Comparison of ENCODE assay signal across 8 cellular contexts in the genomic region with DNA sequence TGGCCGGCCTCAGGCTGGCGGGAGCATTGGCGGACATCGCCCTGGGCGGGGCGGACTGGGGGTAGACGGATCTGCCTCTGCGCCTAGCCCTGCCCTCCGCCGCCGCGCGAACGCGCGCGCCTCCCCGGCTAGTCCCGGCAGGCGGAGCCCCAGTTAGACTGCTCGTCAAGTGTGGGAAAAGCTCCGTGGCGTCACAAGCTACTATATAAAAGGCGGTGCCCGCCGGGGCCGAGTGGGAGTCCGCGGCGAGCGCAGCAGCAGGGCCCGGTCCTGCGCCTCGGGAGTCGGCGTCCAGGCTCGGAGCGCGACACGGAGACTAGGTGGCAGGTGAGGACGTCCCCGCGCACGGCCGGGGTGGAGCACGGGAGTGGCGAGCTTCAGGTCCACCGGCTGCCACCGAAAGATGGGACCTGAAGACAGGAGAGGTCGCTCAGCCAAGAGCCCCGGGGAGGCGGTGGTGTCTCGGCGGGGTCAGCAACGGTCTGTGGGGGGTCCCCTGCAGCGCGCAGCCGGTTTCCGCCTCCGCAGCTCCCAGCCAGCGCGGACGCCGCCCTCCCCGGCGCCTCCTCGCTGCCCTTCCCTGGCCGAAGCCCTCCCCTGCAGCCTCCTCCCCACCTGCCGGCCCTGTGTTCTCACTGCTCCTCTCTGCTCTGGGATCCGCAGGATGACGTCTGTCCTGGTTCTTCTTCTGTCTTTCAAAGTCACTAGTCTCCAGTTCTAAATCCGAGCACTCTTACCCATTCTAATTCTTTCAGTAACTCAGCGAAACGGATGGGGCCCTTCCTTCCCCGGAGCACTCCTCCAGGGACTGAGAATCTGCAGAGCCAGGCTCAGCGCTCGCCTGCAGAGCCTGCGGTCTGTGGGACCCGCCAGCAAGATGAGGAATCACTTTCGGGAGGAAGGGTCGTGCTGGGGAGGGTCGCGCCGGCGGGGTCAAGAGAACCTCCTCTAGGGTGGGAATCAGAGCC. TPM values are rescaled to one million over a fixed set of nuclear protein-coding genes. Genes with fewer than 3 reads are reported as not detected.
DNase-seq lines count a peak whose midpoint lies in the region; ATAC-seq, FAIRE-seq and TF ChIP-seq lines count a peak whose summit lies in the region.

No MANE protein-coding gene starts in this region.

- ATAC-seq in GM21825 (IDR thresholded peaks at IDR 0.05; ENCODE audit: unreplicated experiment), result peak; percentile 60

- peaks cover 4% of the 10 kb centered on the region for H3K36me3 Mint-ChIP-seq in activated naive CD4-positive, alpha-beta T cell treated with anti-CD3 and anti-CD28 coated beads for 36 hours (ENCODE audit: low read depth)

- peak; percentile 57 for TF ChIP-seq CTCF in neutrophil (IDR thresholded peaks at IDR 0.05)

- no peaks in the 10 kb centered on the region for H3K36me3 ChIP-seq in neutrophil

- H3K4me3 Mint-ChIP-seq in activated naive CD4-positive, alpha-beta T cell treated with anti-CD3 and anti-CD28 coated beads for 36 hours, result peak overlapping the region; percentile 85

- CTCF ChIA-PET in activated naive CD4-positive, alpha-beta T cell treated with anti-CD3 and anti-CD28 coated beads for 36 hours (lab: Charles Lee), result no interaction called here

- H3K9me3 ChIP-seq in neutrophil, result no peaks in the 10 kb centered on the region

- H3K9me3 Mint-ChIP-seq in activated naive CD4-positive, alpha-beta T cell treated with anti-CD3 and anti-CD28 coated beads for 36 hours, result no peaks in the 10 kb centered on the region

- peak overlapping the region; percentile 90 for H3K27ac ChIP-seq in neutrophil
- peak overlapping the region; percentile 64 for H3K27ac ChIP-seq in substantia nigra (ENCODE audit: low read depth, low read length, poor library complexity, severe bottlenecking)

- H3K4me1 ChIP-seq in neutrophil (ENCODE audit: control insufficient read depth in 1 of 2, insufficient read depth in 1 of 2, low read depth in 1 of 2, low read length in 1 of 2), result peaks cover 33 to 47% of the 10 kb centered on the region in 2 experiments

- FAIRE-seq in frontal cortex (lab: Jason Lieb, UNC), result no peak

- peak overlapping the region; percentile 84 to 90 for H3K4me3 ChIP-seq in neutrophil (ENCODE audit: low read depth in 1 of 2, low read length in 1 of 2)

- in situ Hi-C loops in SK-MEL-5 (cut with HindIII; ENCODE audit: low pct_unique_long_range_greater_than_20kb, low sequenced_read_pairs), result no loop called here

- no peaks in the 10 kb centered on the region for H3K27me3 Mint-ChIP-seq in activated naive CD4-positive, alpha-beta T cell treated with anti-CD3 and anti-CD28 coated beads for 36 hours (ENCODE audit: low read depth)

- no peaks in the 10 kb centered on the region for H3K27me3 ChIP-seq in neutrophil

- H3K4me1 Mint-ChIP-seq in activated naive CD4-positive, alpha-beta T cell treated with anti-CD3 and anti-CD28 coated beads for 36 hours (ENCODE audit: low read depth), result peaks cover 21% of the 10 kb centered on the region

- H3K27ac Mint-ChIP-seq in activated naive CD4-positive, alpha-beta T cell treated with anti-CD3 and anti-CD28 coated beads for 36 hours, result peak overlapping the region; percentile 80

- DNase-seq in EH (ENCODE audit: low read depth) (peak; percentile 95), LoVo (ENCODE audit: low spot score) (peak; percentile 93), SK-MEL-5 (ENCODE audit: low read depth, low spot score) (peak; percentile 94), frontal cortex (ENCODE audit: low spot score in 2 of 2) (peak; percentile 87 to 91), substantia nigra (lab: John Stamatoyannopoulos, UW) (peak; percentile 35 to 95 (median 77))
- DNase-seq in activated naive CD4-positive, alpha-beta T cell treated with anti-CD3 and anti-CD28 coated beads for 36 hours, result peak; percentile 93

- intact Hi-C loops in activated naive CD4-positive, alpha-beta T cell treated with anti-CD3 and anti-CD28 coated beads for 36 hours (cut with micrococcal nuclease), result loop anchor here (5.0 kb wide), 1 partner anchor 1452 kb away; no protein-coding TSS in a partner anchor

RNA-seq across cellular contexts. Expression of gene RIPK1, which starts 4.3 kb away (rescaled TPM):
- total RNA-seq in SK-MEL-5 (2014; rRNA removed; shearing (Covaris generic)), result 28.3 and 29.6 TPM in 2 replicates
- 23.3 and 29.6 TPM in 2 replicates for polyA plus RNA-seq in SK-MEL-5 (2015; cell fraction: cytosol; rRNA removed)
- polyA plus RNA-seq in SK-MEL-5 (2015; cell fraction: nucleus; rRNA removed), result 34.0 and 37.4 TPM in 2 replicates
- total RNA-seq in activated naive CD4-positive, alpha-beta T cell treated with anti-CD3 and anti-CD28 coated beads for 36 hours, result 10 to 100 TPM in 1 of 2 experiments, 1 to 10 TPM in 1; 8.8 to 10.1 TPM
- 7.3 TPM for total RNA-seq in frontal cortex

RNA-seq across cellular contexts. Expression of gene BPHL, which starts 54.5 kb away (rescaled TPM):
- total RNA-seq in SK-MEL-5 (2014; rRNA removed; shearing (Covaris generic)), result 66.6 and 75.5 TPM in 2 replicates
- polyA plus RNA-seq in SK-MEL-5 (2015; cell fraction: cytosol; rRNA removed), result 43.4 and 50.2 TPM in 2 replicates
- 100 and 127 TPM in 2 replicates for polyA plus RNA-seq in SK-MEL-5 (2015; cell fraction: nucleus; rRNA removed)
- total RNA-seq in activated naive CD4-positive, alpha-beta T cell treated with anti-CD3 and anti-CD28 coated beads for 36 hours, result 1 to 10 TPM; 6.9 to 7.5 TPM
- 26.5 TPM for total RNA-seq in frontal cortex

Comparison
In these comparisons a context has a peak if more than half of its experiments do, and no peak if none do; other contexts are left out.
1. Peak in every context shown above with its lines: DNase-seq, ATAC-seq, H3K4me3 ChIP-seq and H3K27ac ChIP-seq.